13 cellular contexts compared by ENCODE assay signal in genomic region chr6:122996797-122997520, GRCh38. TPM values are rescaled to one million over a fixed set of nuclear protein-coding genes. Genes with fewer than 3 reads are reported as not detected.
DNase-seq lines count a peak whose midpoint lies in the region; ATAC-seq, FAIRE-seq and TF ChIP-seq lines count a peak whose summit lies in the region.
"Had no signal": no experiment of that assay in that cellular context is flagged by ENCODE, and none has a peak within 500 bp of the region (broad histone marks: within the 10 kb centered on the region; RNA-seq: fewer than 3 reads in every experiment).

No MANE protein-coding gene starts in this region.

- H3K27me3 ChIP-seq in DND-41 (ENCODE audit: insufficient read depth, low read length, poor library complexity) (no peaks in the 10 kb centered on the region), H1 (replicated peaks in 1 of 4; ENCODE audit: control insufficient read depth in 3 of 4, extremely low read depth in 1 of 4, insufficient read depth in 3 of 4, low read length in 3 of 4) (peaks cover 11 to 34% (median 18%) of the 10 kb centered on the region in 4 experiments)

- peaks cover 48% of the 10 kb centered on the region for H3K4me1 ChIP-seq in DND-41 (ENCODE audit: insufficient read depth, low read length)
- H3K4me1 ChIP-seq in H1 (replicated peaks in 1 of 4; ENCODE audit: control insufficient read depth in 3 of 4, insufficient read depth in 4 of 4, low read length in 3 of 4): no peaks in the 10 kb centered on the region; a peak in 1 of 7 replicates

- H2BK20ac ChIP-seq in H1 (ENCODE audit: low read length): no peak overlapping the region

- H2AFZ ChIP-seq in DND-41 (ENCODE audit: low read depth, low read length) (peak overlapping the region; percentile 51; the same call in 1 of the 2 replicates), H1 (ENCODE audit: low read length) (no peak overlapping the region)

- intact Hi-C loops in posterior cingulate gyrus (cut with DNase I): no loop called here

- no peaks in the 10 kb centered on the region for H3K79me1 ChIP-seq in H1 (ENCODE audit: low read depth, low read length)

- H3K56ac ChIP-seq in H1 (replicated peaks; ENCODE audit: insufficient read length, low read depth, low read length): no peak overlapping the region

- no peak overlapping the region for H3K4ac ChIP-seq in H1 (replicated peaks; ENCODE audit: insufficient read length, low read depth, low read length)

- no peaks in the 10 kb centered on the region for H3K36me3 ChIP-seq in DND-41 (ENCODE audit: insufficient read depth, low read length)
- no peaks in the 10 kb centered on the region for H3K36me3 ChIP-seq in H1 (ENCODE audit: control insufficient read depth in 2 of 4, insufficient read depth in 4 of 4, low read length in 3 of 4)

- no peak overlapping the region for H2BK5ac ChIP-seq in H1 (ENCODE audit: low read depth, low read length)

- H3K14ac ChIP-seq in H1 (ENCODE audit: insufficient read length): no peak overlapping the region

- H3K4me2 ChIP-seq in DND-41 (ENCODE audit: insufficient read depth, low read length) (no peak overlapping the region), H1 (ENCODE audit: insufficient read depth in 1 of 2, low read depth in 2 of 2, low read length in 2 of 2) (peak overlapping the region; percentile 66 to 74)

- H4K5ac ChIP-seq in H1 (ENCODE audit: insufficient read length, low read depth, low read length): no peak overlapping the region

- TF ChIP-seq RAD21 in H1 (IDR thresholded peaks at IDR 0.05 in 1 of 2, conservative IDR thresholded peaks at IDR 0.05 in 1 of 2; ENCODE audit: low read depth in 2 of 2, low read length in 2 of 2): no peak

- no peak for TF ChIP-seq CTCF in DND-41 (IDR thresholded peaks at IDR 0.05; ENCODE audit: borderline replicate concordance, extremely low read depth, low read length, poor library complexity, severe bottlenecking)
- no peak for TF ChIP-seq CTCF in H1 (IDR thresholded peaks at IDR 0.05; ENCODE audit: control extremely low read depth in 1 of 3, insufficient read depth in 1 of 3, low read depth in 1 of 3, low read length in 3 of 3)

- H4K91ac ChIP-seq in H1 (replicated peaks; ENCODE audit: insufficient read length, low read length): no peak overlapping the region

- no peak for TF ChIP-seq POLR2A in H1 (IDR thresholded peaks at IDR 0.05; ENCODE audit: control extremely low read depth in 1 of 2, low read depth in 2 of 2, low read length in 2 of 2)

- H3K9me3 ChIP-seq in DND-41 (ENCODE audit: insufficient read depth, low read length, severe bottlenecking): peaks cover 2% of the 10 kb centered on the region
- H3K9me3 ChIP-seq in H1 (ENCODE audit: insufficient read depth in 2 of 2, low read depth in 1 of 2, low read length in 1 of 2): no peaks in the 10 kb centered on the region

- no peak for TF ChIP-seq EP300 in H1 (IDR thresholded peaks at IDR 0.05; ENCODE audit: borderline replicate concordance in 1 of 2, low read depth in 2 of 2, low read length in 2 of 2)

- no peak overlapping the region for H3K18ac ChIP-seq in H1 (ENCODE audit: extremely low read depth, low read length)

- H3K4me3 ChIP-seq in DND-41 (ENCODE audit: low read depth in 1 of 2, low read length in 2 of 2) (no peak overlapping the region), H1 (ENCODE audit: extremely low read depth in 1 of 4, insufficient read depth in 2 of 4, low read depth in 3 of 4, low read length in 4 of 4) (peak overlapping the region; percentile 74 to 90 (median 82))

- no peak overlapping the region for H2BK15ac ChIP-seq in H1 (ENCODE audit: low read length)

- no peak overlapping the region for H2BK120ac ChIP-seq in H1 (replicated peaks; ENCODE audit: low read depth, low read length)

- no peak for DNase-seq in DND-41
- DNase-seq in NCI-H146 (lab: John Stamatoyannopoulos, UW): peak; percentile 92
- DNase-seq in H1 (ENCODE audit: low read depth in 1 of 2, low spot score in 2 of 2): peak in 1 of 2 experiments; percentile 41
- peak in 6 of 10 donors; percentile 18 to 85 (median 48) for DNase-seq in posterior cingulate gyrus
- no peak for DNase-seq in NCI-H510A (lab: John Stamatoyannopoulos, UW)
- no peak for DNase-seq in mesenteric fat pad (ENCODE audit: low spot score)
- DNase-seq: activated CD8-positive, alpha-beta memory T cell treated with anti-CD3 and anti-CD28 coated beads, Interleukin-2, amount 50 U/mL, for 4 hours had no signal

- H3K23me2 ChIP-seq in H1 (ENCODE audit: low read depth, low read length): peaks cover 10% of the 10 kb centered on the region; the same call in 1 of the 2 replicates

- no peaks in the 10 kb centered on the region for H4K20me1 ChIP-seq in DND-41 (ENCODE audit: insufficient read depth, low read length)
- H4K20me1 ChIP-seq in H1 (replicated peaks in 1 of 2; ENCODE audit: control insufficient read depth in 1 of 2, insufficient read depth in 2 of 2, low read length in 2 of 2): no peaks in the 10 kb centered on the region

- no peak overlapping the region for H2BK12ac ChIP-seq in H1 (ENCODE audit: low read depth, low read length)

- no peak for FAIRE-seq in H1 (lab: Jason Lieb, UNC)

- H3K27ac ChIP-seq in DND-41 (ENCODE audit: low read length): peak overlapping the region; percentile 71
- H3K27ac ChIP-seq in H1 (ENCODE audit: low read depth, low read length): no peak overlapping the region

- H2AK5ac ChIP-seq in H1 (ENCODE audit: low read depth, low read length): no peak overlapping the region

- H3K79me2 ChIP-seq in DND-41 (ENCODE audit: insufficient read depth, low read length) (no peaks in the 10 kb centered on the region; the same call in 1 of the 2 replicates), H1 (ENCODE audit: control insufficient read depth in 1 of 2, insufficient read depth in 2 of 2, low read length in 2 of 2) (no peaks in the 10 kb centered on the region)

- no peak for ATAC-seq in DND-41 (ENCODE audit: insufficient read depth, low read depth)
- ATAC-seq in GM21825 (IDR thresholded peaks at IDR 0.05; ENCODE audit: unreplicated experiment): no peak
- ATAC-seq in GM19397 (IDR thresholded peaks at IDR 0.05; ENCODE audit: unreplicated experiment): no peak
- ATAC-seq: left lobe of liver had no signal

- H3K9ac ChIP-seq in DND-41 (ENCODE audit: low read depth, low read length): peak overlapping the region; percentile 46
- no peak overlapping the region for H3K9ac ChIP-seq in H1 (replicated peaks in 1 of 4; ENCODE audit: extremely low read depth in 1 of 4, low read depth in 3 of 4, low read length in 3 of 4)

- H4K8ac ChIP-seq in H1 (ENCODE audit: extremely low read depth, insufficient read depth, low read length): no peak overlapping the region; the same call in 1 of the 2 replicates

- CTCF ChIA-PET in H1 (lab: Charles Lee; ENCODE audit: partially characterized antibody): interaction anchor here (1.2 kb wide), 1 partner anchor 31 kb away, joined by 3 read pairs; no protein-coding TSS in a partner anchor

- H3K23ac ChIP-seq in H1 (ENCODE audit: insufficient read length): no peak overlapping the region

- 29% methylated on average over 14 of the region's 19 CpGs; no CpG with 5 or more reads in 1 of the 2 experiments for WGBS in H1 (ENCODE audit: extremely low coverage in 1 of 2, insufficient coverage in 1 of 2, insufficient read length in 1 of 2, insufficient replicate concordance in 2 of 2, low coverage in 1 of 2, low lambda C conversion rate in 2 of 2, missing lambda C conversion rate in 1 of 2), 2 experiments

- POLR2A ChIA-PET in H1 (lab: Charles Lee; ENCODE audit: partially characterized antibody): no interaction called here

TF ChIP-seq in H1, 55 proteins besides CTCF, POLR2A, EP300 and RAD21 (continues in another document):
- TF ChIP-seq CBX5 (IDR thresholded peaks at IDR 0.05; ENCODE audit: low read depth, low read length) (no peak), POU5F1 (IDR thresholded peaks at IDR 0.05; ENCODE audit: low read depth, low read length) (no peak), BRCA1 (IDR thresholded peaks at IDR 0.05; ENCODE audit: low read depth, low read length) (no peak), EZH2 (IDR thresholded peaks at IDR 0.05; ENCODE audit: low read depth, low read length, severe bottlenecking) (no peak), BCL11A (IDR thresholded peaks at IDR 0.05; ENCODE audit: low read depth in 2 of 2, low read length in 2 of 2) (no peak), CHD2 (IDR thresholded peaks at IDR 0.05; ENCODE audit: low read length) (no peak), CREB1 (IDR thresholded peaks at IDR 0.05) (no peak), HDAC6 (IDR thresholded peaks at IDR 0.05; ENCODE audit: low read depth, low read length) (no peak), PHF8 (conservative IDR thresholded peaks at IDR 0.05; ENCODE audit: low read depth, low read length) (no peak), USF2 (IDR thresholded peaks at IDR 0.05; ENCODE audit: low read length) (no peak), MAFK (IDR thresholded peaks at IDR 0.05; ENCODE audit: low read depth, low read length) (no peak), ZNF274 (IDR thresholded peaks at IDR 0.05; ENCODE audit: borderline replicate concordance, extremely low read depth, low read length) (no peak), HDAC2 (IDR thresholded peaks at IDR 0.05; ENCODE audit: borderline replicate concordance in 1 of 2, low read depth in 2 of 2, low read length in 2 of 2) (no peak), SIN3A (conservative IDR thresholded peaks at IDR 0.05 in 1 of 2, IDR thresholded peaks at IDR 0.05 in 1 of 2; ENCODE audit: low read depth in 1 of 2, low read length in 2 of 2) (no peak)

RNA-seq across cellular contexts. Expression of gene CLVS2, which starts 0.9 kb away (rescaled TPM):
- total RNA-seq in H1 (2021; fragmentation: NEBNext Ultra II Directional; extraction: Animal tissue kit (Norgen Biotek cat#: 25700)): 0.67 and 0.73 TPM in 2 replicates
- 0.20 and 0.30 TPM in 2 replicates for polyA plus RNA-seq in H1 (2011; rRNA removed)
- polyA plus RNA-seq in H1 (2011; cell fraction: cytosol; rRNA removed): 0.31 TPM
- 0.30 TPM for polyA plus RNA-seq in H1 (2011; cell fraction: nucleus; rRNA removed)
- polyA plus RNA-seq in H1 (2012, experiment 1 of 2): 0.24 to 1.1 TPM (median 0.73 TPM) in 4 replicates
- 0.21 TPM for polyA plus RNA-seq in H1 (2012, experiment 2 of 2)
- 0.67 TPM for polyA plus RNA-seq in H1 (2013, experiment 1 of 2)
- polyA plus RNA-seq in H1 (2013, experiment 2 of 2): 0.52 TPM
- polyA minus RNA-seq in H1 (2011; rRNA and poly(A)+ RNA removed): 0.95 and 1.3 TPM in 2 replicates
- 0.88 TPM for polyA minus RNA-seq in H1 (2011; cell fraction: cytosol; rRNA and poly(A)+ RNA removed)
- 2.1 TPM for polyA minus RNA-seq in H1 (2011; cell fraction: nucleus; rRNA and poly(A)+ RNA removed)
- not detected for total RNA-seq in mesenteric fat pad
- total RNA-seq: left lobe of liver, NCI-H460, renal cortical epithelial cell had no signal
- polyA plus RNA-seq: esophagus had no signal

Comparison
In these comparisons a context has a peak if more than half of its experiments do, and no peak if none do; other contexts are left out.
1. DNase-seq: peak in NCI-H146 (single experiment) and posterior cingulate gyrus (6 of 10); none in DND-41 (single experiment), NCI-H510A (single experiment) and mesenteric fat pad (single experiment).
2. H3K4me3 ChIP-seq: peak in H1 (4 of 4); none in DND-41 (0 of 2).